In genomic region chr15:94367726-94368535, GRCh38 we compare ENCODE assay signal across 19 cellular contexts.
DNase-seq lines count a peak whose midpoint lies in the region; ATAC-seq and TF ChIP-seq lines count a peak whose summit lies in the region.
"Had no signal": no experiment of that assay in that cellular context is flagged by ENCODE, and none has a peak within 500 bp of the region (broad histone marks: within the 10 kb centered on the region; RNA-seq: fewer than 3 reads in every experiment).

No MANE protein-coding gene starts in this region.

- peak overlapping the region; percentile 69 for H3K27ac Mint-ChIP-seq in activated T-cell treated with anti-CD3 and anti-CD28 coated beads, Interleukin-2, amount 50 U/mL, for 72 hours
- H3K27ac Mint-ChIP-seq in activated T-cell treated with anti-CD3 and anti-CD28 coated beads, Interleukin-2, amount 50 U/mL, for 24 hours, result no peak overlapping the region
- H3K27ac Mint-ChIP-seq in natural killer cell (peak overlapping the region; percentile 56 to 74), endodermal cell (no peak overlapping the region)
- peak overlapping the region; percentile 71 for H3K27ac Mint-ChIP-seq in stimulated activated effector memory CD8-positive, alpha-beta T cell treated with anti-CD3 and anti-CD28 coated beads, Interleukin-12 subunit alpha, Interleukin-12 subunit beta, amount 100 ng/mL, for 72 hours
- H3K27ac Mint-ChIP-seq: HFFc6 had no signal

- in situ Hi-C loops in transverse colon (cut with MboI; ENCODE audit: low pct_ligation_motif_present in 1 of 4, low pct_unique_long_range_greater_than_20kb in 1 of 4, low sequenced_read_pairs in 3 of 4), result no loop called here

- no peak overlapping the region for H3K4me3 Mint-ChIP-seq in activated T-cell treated with anti-CD3 and anti-CD28 coated beads, Interleukin-2, amount 50 U/mL, for 72 hours
- no peak overlapping the region for H3K4me3 Mint-ChIP-seq in activated T-cell treated with anti-CD3 and anti-CD28 coated beads, Interleukin-2, amount 50 U/mL, for 24 hours
- H3K4me3 Mint-ChIP-seq in natural killer cell (no peak overlapping the region), endodermal cell (no peak overlapping the region)
- no peak overlapping the region for H3K4me3 Mint-ChIP-seq in stimulated activated effector memory CD8-positive, alpha-beta T cell treated with anti-CD3 and anti-CD28 coated beads, Interleukin-12 subunit alpha, Interleukin-12 subunit beta, amount 100 ng/mL, for 72 hours
- H3K4me3 Mint-ChIP-seq: CD8-positive, alpha-beta memory T cell; HFFc6 had no signal

- H3K9me3 Mint-ChIP-seq in activated T-cell treated with anti-CD3 and anti-CD28 coated beads, Interleukin-2, amount 50 U/mL, for 72 hours, result no peaks in the 10 kb centered on the region
- no peaks in the 10 kb centered on the region for H3K9me3 Mint-ChIP-seq in activated T-cell treated with anti-CD3 and anti-CD28 coated beads, Interleukin-2, amount 50 U/mL, for 24 hours
- H3K9me3 Mint-ChIP-seq in natural killer cell (no peaks in the 10 kb centered on the region), endodermal cell (no peaks in the 10 kb centered on the region)
- H3K9me3 Mint-ChIP-seq in stimulated activated effector memory CD8-positive, alpha-beta T cell treated with anti-CD3 and anti-CD28 coated beads, Interleukin-12 subunit alpha, Interleukin-12 subunit beta, amount 100 ng/mL, for 72 hours, result no peaks in the 10 kb centered on the region
- H3K9me3 Mint-ChIP-seq: CD8-positive, alpha-beta memory T cell had no signal

- peaks cover 8 to 12% of the 10 kb centered on the region in 2 donors for H3K36me3 Mint-ChIP-seq in activated T-cell treated with anti-CD3 and anti-CD28 coated beads, Interleukin-2, amount 50 U/mL, for 72 hours (ENCODE audit: insufficient read depth in 2 of 2)
- peaks cover 73% of the 10 kb centered on the region for H3K36me3 Mint-ChIP-seq in activated T-cell treated with anti-CD3 and anti-CD28 coated beads, Interleukin-2, amount 50 U/mL, for 24 hours (ENCODE audit: low read depth)
- H3K36me3 Mint-ChIP-seq in natural killer cell, result peaks cover 24% of the 10 kb centered on the region
- peaks cover 88% of the 10 kb centered on the region for H3K36me3 Mint-ChIP-seq in stimulated activated effector memory CD8-positive, alpha-beta T cell treated with anti-CD3 and anti-CD28 coated beads, Interleukin-12 subunit alpha, Interleukin-12 subunit beta, amount 100 ng/mL, for 72 hours
- H3K36me3 Mint-ChIP-seq in endodermal cell (ENCODE audit: low read depth), result peaks cover 2% of the 10 kb centered on the region

- WGBS in transverse colon (ENCODE audit: low coverage in 1 of 2), 2 donors, result 60 to 86% methylated on average over 6 of the region's 6 CpGs
- 81 to 86% methylated on average over 2 to 6 of the region's 6 CpGs for WGBS in endodermal cell (ENCODE audit: insufficient coverage in 1 of 2, insufficient read length in 1 of 2), 2 experiments

- H3K9ac ChIP-seq in endodermal cell (ENCODE audit: extremely low read depth, low read length, poor library complexity, severe bottlenecking), result no peak overlapping the region
- H3K9ac ChIP-seq: BLaER1 treated with 17β-estradiol and CSF1 and Interleukin-3, amounts not matched to agents 10 nM and 100 nM had no signal

- no peak overlapping the region for H3K4me3 ChIP-seq in transverse colon
- no peak overlapping the region for H3K4me3 ChIP-seq in endodermal cell (ENCODE audit: low read length)
- H3K4me3 ChIP-seq: BLaER1 treated with 17β-estradiol and CSF1 and Interleukin-3, amounts not matched to agents 10 nM and 100 nM; GM12878; SJSA1 had no signal

- H3K36me3 ChIP-seq in transverse colon (peaks cover 0 to 40% (median 7%) of the 10 kb centered on the region in 4 donors), endodermal cell (ENCODE audit: control insufficient read depth, insufficient read depth, low read length) (no peaks in the 10 kb centered on the region)
- H3K36me3 ChIP-seq: SJSA1 had no signal

- H3K9me3 ChIP-seq in transverse colon (no peaks in the 10 kb centered on the region), endodermal cell (ENCODE audit: control insufficient read depth, low read length) (no peaks in the 10 kb centered on the region)
- H3K9me3 ChIP-seq: BLaER1 treated with 17β-estradiol and CSF1 and Interleukin-3, amounts not matched to agents 10 nM and 100 nM; SJSA1 had no signal

- intact Hi-C loops in natural killer cell (cut with micrococcal nuclease), result no loop called here
- intact Hi-C loops in transverse colon (cut with DNase I; ENCODE audit: low total_unique reads), result no loop called here

- TF ChIP-seq CTCF in VCaP (conservative IDR thresholded peaks at IDR 0.05), result no peak
- TF ChIP-seq CTCF in natural killer cell (IDR thresholded peaks at IDR 0.05), result no peak
- no peak for TF ChIP-seq CTCF in transverse colon (IDR thresholded peaks at IDR 0.05)
- no peak for TF ChIP-seq CTCF in endodermal cell (conservative IDR thresholded peaks at IDR 0.05)

- H3K27me3 Mint-ChIP-seq in activated T-cell treated with anti-CD3 and anti-CD28 coated beads, Interleukin-2, amount 50 U/mL, for 72 hours (ENCODE audit: low read depth), result no peaks in the 10 kb centered on the region
- H3K27me3 Mint-ChIP-seq in activated T-cell treated with anti-CD3 and anti-CD28 coated beads, Interleukin-2, amount 50 U/mL, for 24 hours, result no peaks in the 10 kb centered on the region
- no peaks in the 10 kb centered on the region for H3K27me3 Mint-ChIP-seq in natural killer cell (ENCODE audit: low read depth in 2 of 2)
- H3K27me3 Mint-ChIP-seq in endodermal cell (ENCODE audit: insufficient read depth), result no peaks in the 10 kb centered on the region
- H3K27me3 Mint-ChIP-seq: CD8-positive, alpha-beta memory T cell had no signal

- H3K4me1 ChIP-seq in transverse colon, result no peaks in the 10 kb centered on the region
- H3K4me1 ChIP-seq in endodermal cell (ENCODE audit: control insufficient read depth, insufficient read depth, low read length), result peaks cover 3% of the 10 kb centered on the region
- H3K4me1 ChIP-seq: SJSA1 had no signal

- no peak for TF ChIP-seq EP300 in transverse colon (IDR thresholded peaks at IDR 0.05; ENCODE audit: low read depth)

- H3K27ac ChIP-seq in VCaP, result peak overlapping the region; percentile 2; the same call in 1 of the 2 replicates
- H3K27ac ChIP-seq in transverse colon, result no peak overlapping the region
- H3K27ac ChIP-seq in endodermal cell (ENCODE audit: low read depth, low read length), result no peak overlapping the region
- H3K27ac ChIP-seq: BLaER1 treated with 17β-estradiol and CSF1 and Interleukin-3, amounts not matched to agents 10 nM and 100 nM; SJSA1 had no signal

- no peak for ATAC-seq in activated T-cell treated with anti-CD3 and anti-CD28 coated beads, Interleukin-2, amount 50 U/mL, for 72 hours (replicated peaks in 1 of 2)
- no peak for ATAC-seq in natural killer cell
- ATAC-seq in stimulated activated effector memory CD8-positive, alpha-beta T cell treated with anti-CD3 and anti-CD28 coated beads, Interleukin-12 subunit alpha, Interleukin-12 subunit beta, amount 100 ng/mL, for 72 hours, result no peak
- no peak for ATAC-seq in GM18505 (IDR thresholded peaks at IDR 0.05; ENCODE audit: unreplicated experiment)
- ATAC-seq: GM12878 had no signal

- no peaks in the 10 kb centered on the region for H3K27me3 ChIP-seq in transverse colon
- H3K27me3 ChIP-seq in endodermal cell (ENCODE audit: control insufficient read depth, insufficient read depth, low read length, poor library complexity, severe bottlenecking), result no peaks in the 10 kb centered on the region
- H3K27me3 ChIP-seq: BLaER1 treated with 17β-estradiol and CSF1 and Interleukin-3, amounts not matched to agents 10 nM and 100 nM; SJSA1 had no signal

- DNase-seq in activated T-cell treated with anti-CD3 and anti-CD28 coated beads, Interleukin-2, amount 50 U/mL, for 72 hours, result no peak
- no peak for DNase-seq in activated T-cell treated with anti-CD3 and anti-CD28 coated beads, Interleukin-2, amount 50 U/mL, for 24 hours
- DNase-seq in natural killer cell, result no peak
- DNase-seq in stimulated activated effector memory CD8-positive, alpha-beta T cell treated with anti-CD3 and anti-CD28 coated beads, Interleukin-12 subunit alpha, Interleukin-12 subunit beta, amount 100 ng/mL, for 72 hours (ENCODE audit: low spot score in 2 of 2), result no peak
- no peak for DNase-seq in transverse colon
- no peak for DNase-seq in endodermal cell
- DNase-seq: CD8-positive, alpha-beta memory T cell; DMS 273 treated with DMSO at 0.1 percent for 48 hours; GDM1; HFFc6; Kasumi-1; NCI-H187 treated with DMSO at 0.1 percent for 48 hours; NCI-H446 treated with DMSO at 0.1 percent for 48 hours; NCI-H748 treated with DMSO at 0.1 percent for 48 hours had no signal

- no peaks in the 10 kb centered on the region for H3K4me1 Mint-ChIP-seq in activated T-cell treated with anti-CD3 and anti-CD28 coated beads, Interleukin-2, amount 50 U/mL, for 72 hours (ENCODE audit: low read depth)
- no peaks in the 10 kb centered on the region for H3K4me1 Mint-ChIP-seq in activated T-cell treated with anti-CD3 and anti-CD28 coated beads, Interleukin-2, amount 50 U/mL, for 24 hours (ENCODE audit: low read depth)
- H3K4me1 Mint-ChIP-seq in natural killer cell, result peaks cover 35 to 38% of the 10 kb centered on the region in 2 donors
- H3K4me1 Mint-ChIP-seq in stimulated activated effector memory CD8-positive, alpha-beta T cell treated with anti-CD3 and anti-CD28 coated beads, Interleukin-12 subunit alpha, Interleukin-12 subunit beta, amount 100 ng/mL, for 72 hours, result peaks cover 8% of the 10 kb centered on the region
- peaks cover 24% of the 10 kb centered on the region for H3K4me1 Mint-ChIP-seq in endodermal cell
- H3K4me1 Mint-ChIP-seq: CD8-positive, alpha-beta memory T cell had no signal

- TF ChIP-seq POLR2A in GM18505 (IDR thresholded peaks at IDR 0.05; ENCODE audit: borderline replicate concordance, extremely low read depth, insufficient read depth, insufficient read length) (no peak), transverse colon (IDR thresholded peaks at IDR 0.05) (no peak)

Comparison
In these comparisons a context has a peak if more than half of its experiments do, and no peak if none do; other contexts are left out.
1. H3K27ac Mint-ChIP-seq: peak in activated T-cell treated with anti-CD3 and anti-CD28 coated beads, Interleukin-2, amount 50 U/mL, for 72 hours (single experiment), natural killer cell (2 of 2) and stimulated activated effector memory CD8-positive, alpha-beta T cell treated with anti-CD3 and anti-CD28 coated beads, Interleukin-12 subunit alpha, Interleukin-12 subunit beta, amount 100 ng/mL, for 72 hours (single experiment); none in activated T-cell treated with anti-CD3 and anti-CD28 coated beads, Interleukin-2, amount 50 U/mL, for 24 hours (single experiment) and endodermal cell (single experiment).